Comparison of ENCODE assay signal across 11 cellular contexts in genomic region chr11:122642472-122642922, GRCh38. TPM values are rescaled to one million over a fixed set of nuclear protein-coding genes. Genes with fewer than 3 reads are reported as not detected.
DNase-seq lines count a peak whose midpoint lies in the region; ATAC-seq and TF ChIP-seq lines count a peak whose summit lies in the region.
"Had no signal": no experiment of that assay in that cellular context is flagged by ENCODE, and none has a peak within 500 bp of the region (broad histone marks: within the 10 kb centered on the region; RNA-seq: fewer than 3 reads in every experiment).

No MANE protein-coding gene starts in this region.

- H3K27me3 Mint-ChIP-seq in stimulated activated naive CD8-positive, alpha-beta T cell treated with anti-CD3 and anti-CD28 coated beads, Interleukin-15, amount 100 ng/mL, for 72 hours, result no peaks in the 10 kb centered on the region
- H3K27me3 Mint-ChIP-seq: central memory CD8-positive, alpha-beta T cell had no signal

- no peaks in the 10 kb centered on the region for H3K27me3 ChIP-seq in AG04450 (ENCODE audit: control insufficient read depth, insufficient read depth, low read length)

- POLR2A ChIA-PET in AG04450 (lab: Yijun Ruan, JAX), result interaction anchor here (0.9 to 1.9 kb wide), 3 partner anchors 13 to 69 kb away, joined by 4 to 7 read pairs (median 6); partner anchors contain the start of gene UBASH3B

- no peak for ATAC-seq in HG03571 (IDR thresholded peaks at IDR 0.05; ENCODE audit: unreplicated experiment)
- no peak for ATAC-seq in stimulated activated naive CD8-positive, alpha-beta T cell treated with anti-CD3 and anti-CD28 coated beads, Interleukin-15, amount 100 ng/mL, for 72 hours

- no peak overlapping the region for H3K4me3 Mint-ChIP-seq in stimulated activated naive CD8-positive, alpha-beta T cell treated with anti-CD3 and anti-CD28 coated beads, Interleukin-15, amount 100 ng/mL, for 72 hours
- H3K4me3 Mint-ChIP-seq: central memory CD8-positive, alpha-beta T cell had no signal

- DNase-seq in AG04450 (ENCODE audit: low read depth, low spot score) (no peak), LHCN-M2 (ENCODE audit: low read depth) (peak; percentile 55), coronary artery (ENCODE audit: low spot score) (no peak), lung microvascular endothelial cell (ENCODE audit: low read depth in 2 of 2) (peak; percentile 17 to 65), NCI-H1048 (lab: John Stamatoyannopoulos, UW) (no peak)
- no peak for DNase-seq in activated CD4-positive, alpha-beta T cell treated with anti-CD3 and anti-CD28 coated beads, Interleukin-2, amount 50 U/mL, for 1 hour
- no peak for DNase-seq in stimulated activated naive CD8-positive, alpha-beta T cell treated with anti-CD3 and anti-CD28 coated beads, Interleukin-15, amount 100 ng/mL, for 72 hours
- DNase-seq: COR-L47, right cardiac atrium had no signal

- no peaks in the 10 kb centered on the region for H3K9me3 Mint-ChIP-seq in stimulated activated naive CD8-positive, alpha-beta T cell treated with anti-CD3 and anti-CD28 coated beads, Interleukin-15, amount 100 ng/mL, for 72 hours
- H3K9me3 Mint-ChIP-seq: central memory CD8-positive, alpha-beta T cell had no signal

- peak overlapping the region; percentile 75 for H3K27ac ChIP-seq in AG04450 (ENCODE audit: low read depth, low read length)
- H3K27ac ChIP-seq in coronary artery, result peak overlapping the region in 1 of 2 donors; percentile 54

- H3K4me3 ChIP-seq in AG04450 (ENCODE audit: low read depth, low read length) (no peak overlapping the region), coronary artery (peak overlapping the region; percentile 32)

- CTCF ChIA-PET in AG04450 (lab: Charles Lee), result interaction anchor here (1.4 to 1.5 kb wide), 2 partner anchors 14 to 139 kb away, joined by 3 to 5 read pairs; no protein-coding TSS in a partner anchor

- TF ChIP-seq CTCF in AG04450 (IDR thresholded peaks at IDR 0.05; ENCODE audit: low read depth, low read length) (no peak), coronary artery (IDR thresholded peaks at IDR 0.05) (no peak)

- H3K27ac Mint-ChIP-seq in stimulated activated naive CD8-positive, alpha-beta T cell treated with anti-CD3 and anti-CD28 coated beads, Interleukin-15, amount 100 ng/mL, for 72 hours, result no peak overlapping the region

- peaks cover 10% of the 10 kb centered on the region for H3K4me1 Mint-ChIP-seq in stimulated activated naive CD8-positive, alpha-beta T cell treated with anti-CD3 and anti-CD28 coated beads, Interleukin-15, amount 100 ng/mL, for 72 hours

- H3K9me3 ChIP-seq in AG04450 (ENCODE audit: control insufficient read depth, insufficient read depth, low read length), result no peaks in the 10 kb centered on the region

RNA-seq across cellular contexts. Expression of gene UBASH3B, which starts 13.0 kb away (rescaled TPM):
- 19.1 and 25.0 TPM in 2 replicates for polyA plus RNA-seq in AG04450 (2011; rRNA removed)
- polyA minus RNA-seq in AG04450 (2011; rRNA and poly(A)+ RNA removed), result 93.1 and 124 TPM in 2 replicates
- total RNA-seq in LHCN-M2 (2014; rRNA removed) (8.0 and 12.8 TPM in 2 replicates), lung microvascular endothelial cell (3.4 and 7.8 TPM in 2 replicates)
- 10.6 TPM for polyA plus RNA-seq in LHCN-M2 (2012)

Comparison
In these comparisons a context has a peak if more than half of its experiments do, and no peak if none do; other contexts are left out.
1. DNase-seq: peak in LHCN-M2 (single experiment) and lung microvascular endothelial cell (2 of 2); none in AG04450 (single experiment), coronary artery (single experiment), NCI-H1048 (single experiment), activated CD4-positive, alpha-beta T cell treated with anti-CD3 and anti-CD28 coated beads, Interleukin-2, amount 50 U/mL, for 1 hour (single experiment) and stimulated activated naive CD8-positive, alpha-beta T cell treated with anti-CD3 and anti-CD28 coated beads, Interleukin-15, amount 100 ng/mL, for 72 hours (0 of 2).